In genomic region chr11:117900144-117900651, GRCh38 we compare ENCODE assay signal across 13 cellular contexts. TPM values are rescaled to one million over a fixed set of nuclear protein-coding genes. Genes with fewer than 3 reads are reported as not detected.
DNase-seq lines count a peak whose midpoint lies in the region; ATAC-seq and TF ChIP-seq lines count a peak whose summit lies in the region.
"Had no signal": no experiment of that assay in that cellular context is flagged by ENCODE, and none has a peak within 500 bp of the region (broad histone marks: within the 10 kb centered on the region; RNA-seq: fewer than 3 reads in every experiment).

No MANE protein-coding gene starts in this region.

- no peak overlapping the region for H3K27ac Mint-ChIP-seq in nephron progenitor cell
- no peak overlapping the region for H3K27ac Mint-ChIP-seq in activated T-helper 2 cell treated with anti-CD3 and anti-CD28 coated beads, Interferon-gamma antibody, Interleukin-2, Interleukin-4, amounts not matched to agents 10 μg/mL and 5 μg/mL and 100 μg/mL, durations not matched to agents 14 hours and 24 hours and 36 hours

- peak; percentile 21 to 45 for ATAC-seq in activated CD4-positive, CD25-positive, alpha-beta regulatory T cell treated with anti-CD3 and anti-CD28 coated beads, Interleukin-2, amount 50 U/mL, for 24 hours
- ATAC-seq in GM21529 (IDR thresholded peaks at IDR 0.05; ENCODE audit: unreplicated experiment), result peak; percentile 55
- ATAC-seq in RWPE2 (ENCODE audit: low read depth), result no peak
- ATAC-seq in omental fat pad (ENCODE audit: low FRiP score), result no peak
- no peak for ATAC-seq in PC-3
- ATAC-seq: Panc1 had no signal

- no peaks in the 10 kb centered on the region for H3K4me1 Mint-ChIP-seq in nephron progenitor cell
- H3K4me1 Mint-ChIP-seq in activated T-helper 2 cell treated with anti-CD3 and anti-CD28 coated beads, Interferon-gamma antibody, Interleukin-2, Interleukin-4, amounts not matched to agents 10 μg/mL and 5 μg/mL and 100 μg/mL, durations not matched to agents 14 hours and 24 hours and 36 hours (ENCODE audit: low read depth), result peaks cover 5% of the 10 kb centered on the region

- CTCF ChIA-PET in PC-3 (lab: Charles Lee), result no interaction called here

- H3K27me3 ChIP-seq in RWPE2 (ENCODE audit: insufficient read depth, poor library complexity, severe bottlenecking) (peaks cover 3% of the 10 kb centered on the region), PC-3 (ENCODE audit: low read length) (peaks cover 92% of the 10 kb centered on the region)

- no peak overlapping the region for H3K4me2 ChIP-seq in PC-3 (ENCODE audit: low read length)

- H3K9me2 ChIP-seq in PC-3 (replicated peaks; ENCODE audit: low read length), result no peaks in the 10 kb centered on the region

- H3F3A ChIP-seq in PC-3 (ENCODE audit: low read length, unreplicated experiment), result no peaks in the 10 kb centered on the region

- intact Hi-C loops in PC-3 (cut with micrococcal nuclease), result no loop called here
- intact Hi-C loops in activated T-helper 2 cell treated with anti-CD3 and anti-CD28 coated beads, Interferon-gamma antibody, Interleukin-2, Interleukin-4, amounts not matched to agents 10 μg/mL and 5 μg/mL and 100 μg/mL, durations not matched to agents 14 hours and 24 hours and 36 hours (cut with micrococcal nuclease), result loop anchor here (5.0 kb wide), 1 partner anchor 58 kb away; no protein-coding TSS in a partner anchor

- POLR2A ChIA-PET in PC-3 (lab: Charles Lee; ENCODE audit: unreplicated experiment), result no interaction called here

- no peaks in the 10 kb centered on the region for H4K20me1 ChIP-seq in PC-3 (ENCODE audit: low read length)

- DNase-seq in activated CD4-positive, CD25-positive, alpha-beta regulatory T cell treated with anti-CD3 and anti-CD28 coated beads, Interleukin-2, amount 50 U/mL, for 72 hours, result no peak
- DNase-seq in RWPE2 (ENCODE audit: low spot score), result peak; percentile 16
- DNase-seq in omental fat pad (ENCODE audit: low spot score), result peak; percentile 13
- DNase-seq in nephron progenitor cell, result no peak
- DNase-seq in PC-3, result no peak
- no peak for DNase-seq in activated T-helper 2 cell treated with anti-CD3 and anti-CD28 coated beads, Interferon-gamma antibody, Interleukin-2, Interleukin-4, amounts not matched to agents 10 μg/mL and 5 μg/mL and 100 μg/mL, durations not matched to agents 14 hours and 24 hours and 36 hours (ENCODE audit: low spot score)
- DNase-seq: hippocampal formation had no signal

- no peak overlapping the region for H3K4me3 Mint-ChIP-seq in nephron progenitor cell
- H3K4me3 Mint-ChIP-seq in activated T-helper 2 cell treated with anti-CD3 and anti-CD28 coated beads, Interferon-gamma antibody, Interleukin-2, Interleukin-4, amounts not matched to agents 10 μg/mL and 5 μg/mL and 100 μg/mL, durations not matched to agents 14 hours and 24 hours and 36 hours (ENCODE audit: low read depth), result no peak overlapping the region
- H3K4me3 Mint-ChIP-seq: brain had no signal

- H2AFZ ChIP-seq in PC-3 (ENCODE audit: low read length), result no peak overlapping the region

- H3K4me3 ChIP-seq in RWPE2 (ENCODE audit: severe bottlenecking) (no peak overlapping the region), PC-3 (ENCODE audit: low read length) (no peak overlapping the region)

- H3K4me1 ChIP-seq in RWPE2 (ENCODE audit: insufficient read depth, poor library complexity, severe bottlenecking) (no peaks in the 10 kb centered on the region), PC-3 (ENCODE audit: insufficient read depth, low read length) (no peaks in the 10 kb centered on the region)

- H3K9me3 ChIP-seq in RWPE2 (ENCODE audit: severe bottlenecking) (no peaks in the 10 kb centered on the region), PC-3 (ENCODE audit: low read length) (no peaks in the 10 kb centered on the region)

- peaks cover 38% of the 10 kb centered on the region for H3K27me3 Mint-ChIP-seq in nephron progenitor cell (ENCODE audit: low read depth, poor library complexity)
- H3K27me3 Mint-ChIP-seq in activated T-helper 2 cell treated with anti-CD3 and anti-CD28 coated beads, Interferon-gamma antibody, Interleukin-2, Interleukin-4, amounts not matched to agents 10 μg/mL and 5 μg/mL and 100 μg/mL, durations not matched to agents 14 hours and 24 hours and 36 hours (ENCODE audit: low read depth), result peaks cover 5% of the 10 kb centered on the region

- H3K9me3 Mint-ChIP-seq in nephron progenitor cell, result no peaks in the 10 kb centered on the region
- H3K9me3 Mint-ChIP-seq in activated T-helper 2 cell treated with anti-CD3 and anti-CD28 coated beads, Interferon-gamma antibody, Interleukin-2, Interleukin-4, amounts not matched to agents 10 μg/mL and 5 μg/mL and 100 μg/mL, durations not matched to agents 14 hours and 24 hours and 36 hours, result no peaks in the 10 kb centered on the region
- H3K9me3 Mint-ChIP-seq: brain had no signal

- no peaks in the 10 kb centered on the region for H3K79me2 ChIP-seq in PC-3 (ENCODE audit: low read length)

- no TSS peak for BruUV-seq in PC-3 (replicated peaks; lab: Mats Ljungman, UMichigan)

- no peaks in the 10 kb centered on the region for H3K36me3 Mint-ChIP-seq in nephron progenitor cell (ENCODE audit: low read depth)
- H3K36me3 Mint-ChIP-seq in activated T-helper 2 cell treated with anti-CD3 and anti-CD28 coated beads, Interferon-gamma antibody, Interleukin-2, Interleukin-4, amounts not matched to agents 10 μg/mL and 5 μg/mL and 100 μg/mL, durations not matched to agents 14 hours and 24 hours and 36 hours (ENCODE audit: low read depth), result no peaks in the 10 kb centered on the region
- H3K36me3 Mint-ChIP-seq: brain had no signal

- H3K36me3 ChIP-seq in RWPE2 (ENCODE audit: low read depth), result no peaks in the 10 kb centered on the region
- H3K36me3 ChIP-seq in PC-3 (ENCODE audit: low read depth, low read length), result no peaks in the 10 kb centered on the region

- H3K27ac ChIP-seq in RWPE2 (ENCODE audit: poor library complexity, severe bottlenecking) (no peak overlapping the region), PC-3 (ENCODE audit: low read length) (no peak overlapping the region)

- TF ChIP-seq CTCF in RWPE2 (IDR thresholded peaks at IDR 0.05; ENCODE audit: poor library complexity, severe bottlenecking) (no peak), omental fat pad (IDR thresholded peaks at IDR 0.05) (no peak), nephron progenitor cell (IDR thresholded peaks at IDR 0.05) (no peak), PC-3 (conservative IDR thresholded peaks at IDR 0.05; ENCODE audit: low read depth, low read length) (no peak)

- H3K9ac ChIP-seq in PC-3 (ENCODE audit: low read length), result no peak overlapping the region

RNA-seq across cellular contexts. Expression of gene FXYD6, which starts 23.7 kb away (rescaled TPM):
- total RNA-seq in omental fat pad (10 to 100 TPM; 21.5 to 79.9 (median 25.6) TPM), PC-3 (2014; rRNA removed) (not detected in 2 replicates)
- 0.11 and 0.18 TPM in 2 replicates for total RNA-seq in activated T-helper 2 cell treated with anti-CD3 and anti-CD28 coated beads, Interferon-gamma antibody, Interleukin-2, Interleukin-4, amounts not matched to agents 10 μg/mL and 5 μg/mL and 100 μg/mL, durations not matched to agents 14 hours and 24 hours and 36 hours

RNA-seq across cellular contexts. Expression of gene TMPRSS13, which starts 29.0 kb away (rescaled TPM):
- total RNA-seq in omental fat pad (under 1 TPM in 1 of 4 donors, not detected in 3; 0.50 TPM), PC-3 (2014; rRNA removed) (2.2 and 2.9 TPM in 2 replicates)
- total RNA-seq in activated T-helper 2 cell treated with anti-CD3 and anti-CD28 coated beads, Interferon-gamma antibody, Interleukin-2, Interleukin-4, amounts not matched to agents 10 μg/mL and 5 μg/mL and 100 μg/mL, durations not matched to agents 14 hours and 24 hours and 36 hours, result 2.7 and 5.3 TPM in 2 replicates
- total RNA-seq: A172, renal cortical epithelial cell had no signal

Comparison
In these comparisons a context has a peak if more than half of its experiments do, and no peak if none do; other contexts are left out.
1. ATAC-seq: peak in activated CD4-positive, CD25-positive, alpha-beta regulatory T cell treated with anti-CD3 and anti-CD28 coated beads, Interleukin-2, amount 50 U/mL, for 24 hours (2 of 2) and GM21529 (single experiment); none in RWPE2 (single experiment), omental fat pad (single experiment) and PC-3 (single experiment).
2. DNase-seq: peak in RWPE2 (single experiment) and omental fat pad (single experiment); none in activated CD4-positive, CD25-positive, alpha-beta regulatory T cell treated with anti-CD3 and anti-CD28 coated beads, Interleukin-2, amount 50 U/mL, for 72 hours (single experiment), nephron progenitor cell (single experiment), PC-3 (single experiment) and activated T-helper 2 cell treated with anti-CD3 and anti-CD28 coated beads, Interferon-gamma antibody, Interleukin-2, Interleukin-4, amounts not matched to agents 10 μg/mL and 5 μg/mL and 100 μg/mL, durations not matched to agents 14 hours and 24 hours and 36 hours (single experiment).
3. RNA of gene FXYD6, which starts 23.7 kb away (total RNA-seq): 21.5 to 79.9 TPM in omental fat pad; 0.11 to 0.18 TPM in activated T-helper 2 cell treated with anti-CD3 and anti-CD28 coated beads, Interferon-gamma antibody, Interleukin-2, Interleukin-4, amounts not matched to agents 10 μg/mL and 5 μg/mL and 100 μg/mL, durations not matched to agents 14 hours and 24 hours and 36 hours and not detected in PC-3; every median in the first group is over 10 times any median in the second.